Comparison of ENCODE assay signal across 12 cellular contexts in the genomic region with DNA sequence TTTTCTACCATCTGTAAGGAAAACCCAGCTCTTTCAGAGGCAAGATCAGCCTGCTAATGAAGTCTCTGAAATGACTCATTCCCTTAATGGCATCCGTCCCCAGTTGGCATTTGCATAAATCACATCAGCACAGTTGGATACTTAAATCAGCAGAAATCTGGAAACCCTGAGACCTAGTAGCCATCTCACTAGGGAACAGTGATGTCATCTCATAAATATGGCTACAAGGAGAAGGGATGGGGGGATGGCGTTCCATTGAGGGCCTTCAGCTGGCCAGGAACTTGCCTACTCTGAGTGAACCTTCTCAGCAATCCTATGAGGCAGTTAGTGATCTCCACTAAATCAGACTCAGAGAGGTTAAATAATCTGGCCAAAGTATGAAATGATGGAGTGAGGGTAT.
DNase-seq lines count a peak whose midpoint lies in the region; TF ChIP-seq lines count a peak whose summit lies in the region.
"Had no signal": no experiment of that assay in that cellular context is flagged by ENCODE, and none has a peak within 500 bp of the region (broad histone marks: within the 10 kb centered on the region; RNA-seq: fewer than 3 reads in every experiment).

No MANE protein-coding gene starts in this region.

- H2BK120ac ChIP-seq in neuronal stem cell (ENCODE audit: low read depth, low read length) = no peak overlapping the region

- H2AFZ ChIP-seq in fibroblast of lung (ENCODE audit: low read length) (no peak overlapping the region), neuronal stem cell (ENCODE audit: low read length) (no peak overlapping the region)

- no peak overlapping the region for H3K27ac ChIP-seq in fibroblast of lung (ENCODE audit: insufficient read depth, low read length)
- H3K27ac ChIP-seq in mesodermal cell (ENCODE audit: low read depth, low read length, severe bottlenecking) = peak overlapping the region; percentile 45
- H3K27ac ChIP-seq in neuronal stem cell (replicated peaks; ENCODE audit: low read length) = no peak overlapping the region

- H4K91ac ChIP-seq in neuronal stem cell (ENCODE audit: low read depth, low read length, poor library complexity) = no peak overlapping the region

- no peak overlapping the region for H4K8ac ChIP-seq in neuronal stem cell (ENCODE audit: low read depth, low read length)

- no peak overlapping the region for H3K9ac ChIP-seq in fibroblast of lung (ENCODE audit: insufficient read depth, low read length)
- H3K9ac ChIP-seq in neuronal stem cell (ENCODE audit: low read depth, low read length, poor library complexity) = no peak overlapping the region

- H3K27me3 ChIP-seq in fibroblast of lung (ENCODE audit: control insufficient read depth, insufficient read depth, low read length) (no peaks in the 10 kb centered on the region), neuronal stem cell (ENCODE audit: control insufficient read depth in 3 of 3, insufficient read depth in 3 of 3, low read depth in 1 of 3, low read length in 3 of 3) (no peaks in the 10 kb centered on the region)

- no peak overlapping the region for H2AK5ac ChIP-seq in neuronal stem cell (ENCODE audit: low read depth, low read length)

- no peak overlapping the region for H2BK5ac ChIP-seq in neuronal stem cell (ENCODE audit: low read length)

- H3K4me2 ChIP-seq in fibroblast of lung (ENCODE audit: extremely low read depth, insufficient read depth, low read length) (no peak overlapping the region), neuronal stem cell (ENCODE audit: insufficient read depth, low read length, poor library complexity, severe bottlenecking) (no peak overlapping the region)

- H3K9me3 ChIP-seq in fibroblast of lung (ENCODE audit: control insufficient read depth, insufficient read depth, low read depth, low read length) (no peaks in the 10 kb centered on the region), mesodermal cell (ENCODE audit: control insufficient read depth, low read length) (peaks cover 10% of the 10 kb centered on the region), neuronal stem cell (replicated peaks in 1 of 2; ENCODE audit: control insufficient read depth in 2 of 2, insufficient read depth in 1 of 2, low read depth in 1 of 2, low read length in 2 of 2) (no peaks in the 10 kb centered on the region)

- H3K79me1 ChIP-seq in neuronal stem cell (ENCODE audit: low read depth, low read length) = no peaks in the 10 kb centered on the region

- no peaks in the 10 kb centered on the region for H3K79me2 ChIP-seq in fibroblast of lung (ENCODE audit: control insufficient read depth, insufficient read depth, low read length)

- H3K4me3 ChIP-seq in fibroblast of lung (replicated peaks in 1 of 4; ENCODE audit: control extremely low read depth in 1 of 4, insufficient read depth in 1 of 4, low read depth in 3 of 4, low read length in 4 of 4) = no peak overlapping the region
- H3K4me3 ChIP-seq in mesodermal cell (ENCODE audit: extremely low read depth, insufficient read depth, low read length, poor library complexity, severe bottlenecking) = no peak overlapping the region
- no peak overlapping the region for H3K4me3 ChIP-seq in neuronal stem cell (ENCODE audit: low read length in 2 of 2)

- no peak overlapping the region for H3K23ac ChIP-seq in neuronal stem cell (ENCODE audit: low read depth, low read length, poor library complexity)

- H4K20me1 ChIP-seq in fibroblast of lung (ENCODE audit: control insufficient read depth, extremely low read depth, insufficient read depth, low read length) = no peaks in the 10 kb centered on the region

- 50 to 64% methylated on average over 1 to 2 of the region's 2 CpGs for WGBS in mesodermal cell (ENCODE audit: insufficient coverage in 2 of 2), 2 experiments
- no CpG with 5 or more reads among the region's 2 CpGs for WGBS in neuronal stem cell (ENCODE audit: extremely low coverage in 2 of 2, insufficient read length in 2 of 2, insufficient replicate concordance in 1 of 2), 2 donors

- no peaks in the 10 kb centered on the region for H3K4me1 ChIP-seq in fibroblast of lung (ENCODE audit: control insufficient read depth, extremely low read depth, insufficient read depth, low read length)
- H3K4me1 ChIP-seq in mesodermal cell (ENCODE audit: control insufficient read depth, insufficient read depth, low read length, poor library complexity, severe bottlenecking) = peaks cover 9% of the 10 kb centered on the region
- peaks cover 0 to 4% of the 10 kb centered on the region in 2 donors for H3K4me1 ChIP-seq in neuronal stem cell (ENCODE audit: control insufficient read depth in 2 of 2, insufficient read depth in 1 of 2, low read depth in 1 of 2, low read length in 2 of 2)

- intact Hi-C loops in posterior vena cava (cut with DNase I) = no loop called here

- no peak overlapping the region for H3K18ac ChIP-seq in neuronal stem cell (ENCODE audit: low read length)

- H2BK12ac ChIP-seq in neuronal stem cell (ENCODE audit: low read length) = no peak overlapping the region

- H2BK15ac ChIP-seq in neuronal stem cell (ENCODE audit: low read length) = no peak overlapping the region

- peak; percentile 64 for DNase-seq in Daoy (ENCODE audit: low read depth)
- DNase-seq in LHCN-M2 (ENCODE audit: low read depth) = peak; percentile 81
- DNase-seq in fibroblast of lung (ENCODE audit: low read depth in 2 of 2) = peak; percentile 16 to 89
- no peak for DNase-seq in neuronal stem cell (ENCODE audit: low spot score)
- no peak for DNase-seq in SK-N-DZ (ENCODE audit: low spot score)
- DNase-seq in NCI-H2171 treated with DMSO at 0.1 percent for 48 hours (lab: John Stamatoyannopoulos, UW) = no peak
- no peak for DNase-seq in posterior vena cava (ENCODE audit: low spot score)
- DNase-seq: activated T-cell treated with anti-CD3 and anti-CD28 coated beads, Interleukin-2, amount 50 U/mL, for 1 hour; CD4-positive, CD25-positive, alpha-beta regulatory T cell; effector memory CD8-positive, alpha-beta T cell; substantia nigra had no signal

- no peak overlapping the region for H3K14ac ChIP-seq in neuronal stem cell (ENCODE audit: low read length)

- TF ChIP-seq CTCF in fibroblast of lung (conservative IDR thresholded peaks at IDR 0.05 in 1 of 2, IDR thresholded peaks at IDR 0.05 in 1 of 2; ENCODE audit: low read depth in 1 of 2, low read length in 2 of 2) = no peak

- H3K4ac ChIP-seq in neuronal stem cell (ENCODE audit: low read length) = no peak overlapping the region

- H3K36me3 ChIP-seq in fibroblast of lung (ENCODE audit: control insufficient read depth, insufficient read depth, low read length) = no peaks in the 10 kb centered on the region
- H3K36me3 ChIP-seq in mesodermal cell (ENCODE audit: control insufficient read depth, insufficient read depth, low read length) = no peaks in the 10 kb centered on the region
- H3K36me3 ChIP-seq in neuronal stem cell (replicated peaks in 1 of 2; ENCODE audit: control insufficient read depth in 2 of 2, insufficient read depth in 2 of 2, low read length in 2 of 2) = no peaks in the 10 kb centered on the region

Comparison
In these comparisons a context has a peak if more than half of its experiments do, and no peak if none do; other contexts are left out.
1. DNase-seq: peak in Daoy (single experiment), LHCN-M2 (single experiment) and fibroblast of lung (2 of 2); none in neuronal stem cell (single experiment), SK-N-DZ (single experiment), NCI-H2171 treated with DMSO at 0.1 percent for 48 hours (single experiment) and posterior vena cava (single experiment).